22 cellular contexts compared by ENCODE assay signal in genomic region chr15:41675337-41675736, GRCh38.
"Had no signal": no experiment of that assay in that cellular context is flagged by ENCODE, and none has a peak within 500 bp of the region (broad histone marks: within the 10 kb centered on the region; RNA-seq: fewer than 3 reads in every experiment).

No MANE protein-coding gene starts in this region.

- H3K36me3 ChIP-seq: neutrophil, upper lobe of left lung, uterus had no signal

- ATAC-seq: foreskin keratinocyte; left lobe of liver; naive thymus-derived CD4-positive, alpha-beta T cell; psoas muscle; sciatic nerve; stimulated activated memory B cell treated with anti-CD40 and anti-IgM and Interleukin-4, amounts not matched to agents 10 μg/mL and 1 μg/mL and 100 μg/mL, for 72 hours had no signal

- FAIRE-seq: islet of Langerhans had no signal

- H3K9me3 ChIP-seq: neutrophil, tibial artery, upper lobe of left lung, uterus had no signal

- H3K4me3 Mint-ChIP-seq: stimulated activated memory B cell treated with anti-CD40 and anti-IgM and Interleukin-4, amounts not matched to agents 10 μg/mL and 1 μg/mL and 100 μg/mL, for 72 hours; stimulated activated naive CD8-positive, alpha-beta T cell treated with anti-CD3 and anti-CD28 coated beads, Interleukin-15, Interleukin-2, amounts not matched to agents 100 ng/mL and 50 ng/mL, for 24 hours had no signal

- H3K9me3 Mint-ChIP-seq: stimulated activated naive CD8-positive, alpha-beta T cell treated with anti-CD3 and anti-CD28 coated beads, Interleukin-15, Interleukin-2, amounts not matched to agents 100 ng/mL and 50 ng/mL, for 24 hours had no signal

- DNase-seq: esophagus squamous epithelium; foreskin keratinocyte; head of caudate nucleus; hippocampal formation; kidney glomerular epithelial cell; mammary epithelial cell; naive thymus-derived CD4-positive, alpha-beta T cell; psoas muscle; retina; spleen; stimulated activated CD4-positive, alpha-beta T cell treated with anti-CD3 and anti-CD28 coated beads, Interleukin-15, amount 100 ng/mL, for 24 hours; stimulated activated CD4-positive, alpha-beta T cell treated with anti-CD3 and anti-CD28 coated beads, Interleukin-1b, Interleukin-23, amount 100 ng/mL, for 48 hours; stimulated activated CD4-positive, alpha-beta T cell treated with anti-CD3 and anti-CD28 coated beads, Interleukin-4, amount 100 ng/mL, for 24 hours; tibial artery; upper lobe of left lung; uterus had no signal

- H3K4me1 ChIP-seq: foreskin keratinocyte, psoas muscle, tibial artery, uterus had no signal

- H3K27ac ChIP-seq: esophagus squamous epithelium, foreskin keratinocyte, neutrophil, psoas muscle, spleen, tibial artery, upper lobe of left lung, uterus had no signal

- H3K27ac Mint-ChIP-seq: stimulated activated memory B cell treated with anti-CD40 and anti-IgM and Interleukin-4, amounts not matched to agents 10 μg/mL and 1 μg/mL and 100 μg/mL, for 72 hours; stimulated activated naive CD8-positive, alpha-beta T cell treated with anti-CD3 and anti-CD28 coated beads, Interleukin-15, Interleukin-2, amounts not matched to agents 100 ng/mL and 50 ng/mL, for 24 hours had no signal

- H3K27me3 ChIP-seq: esophagus squamous epithelium, foreskin keratinocyte, neutrophil, spleen, tibial artery, upper lobe of left lung, uterus had no signal

- H3K27me3 Mint-ChIP-seq: naive thymus-derived CD4-positive, alpha-beta T cell; stimulated activated memory B cell treated with anti-CD40 and anti-IgM and Interleukin-4, amounts not matched to agents 10 μg/mL and 1 μg/mL and 100 μg/mL, for 72 hours; stimulated activated naive CD8-positive, alpha-beta T cell treated with anti-CD3 and anti-CD28 coated beads, Interleukin-15, Interleukin-2, amounts not matched to agents 100 ng/mL and 50 ng/mL, for 24 hours had no signal

- H3K4me3 ChIP-seq: esophagus squamous epithelium, psoas muscle, spleen, tibial artery, upper lobe of left lung, uterus had no signal
